In genomic region chr16:75420987-75421819, GRCh38 we compare ENCODE assay signal across 1 cellular context.
TF ChIP-seq lines count a peak whose summit lies in the region.

No MANE protein-coding gene starts in this region.

TF ChIP-seq in K562, 482 proteins besides CTCF, POLR2A, EP300 and RAD21 (continues in another document):
- TF ChIP-seq RBM39 (optimal IDR thresholded peaks at IDR 0.05; ENCODE audit: low read depth, low read length) (no peak), POLR2H (tag; IDR thresholded peaks at IDR 0.05; ENCODE audit: low read depth) (peak; percentile 56; the same call in 1 of the 2 replicates), ZNF57 (CRISPR knock-in tag; IDR thresholded peaks at IDR 0.05) (no peak), CHCHD3 (CRISPR knock-in tag; IDR thresholded peaks at IDR 0.05) (no peak), POLR2AphosphoS5 (IDR thresholded peaks at IDR 0.05; ENCODE audit: control insufficient read depth, insufficient read depth, low read depth, low read length) (peak; percentile 27; the same call in 1 of the 2 replicates), MAZ (CRISPR knock-in tag; conservative IDR thresholded peaks at IDR 0.05 in 1 of 2, IDR thresholded peaks at IDR 0.05 in 1 of 2) (peak in 1 of 2 experiments; percentile 68; a peak in 2 of 4 replicates), KDM5B (IDR thresholded peaks at IDR 0.05; ENCODE audit: insufficient replicate concordance, low read depth, low read length) (peak; percentile 46), ZNF584 (CRISPR knock-in tag; IDR thresholded peaks at IDR 0.05; ENCODE audit: low read depth) (no peak), IRF2 (CRISPR knock-in tag; IDR thresholded peaks at IDR 0.05) (no peak), ATF4 (CRISPR knock-in tag; IDR thresholded peaks at IDR 0.05) (no peak), ZSCAN29 (IDR thresholded peaks at IDR 0.05) (no peak), FOXA3 (CRISPR knock-in tag; conservative IDR thresholded peaks at IDR 0.05 in 1 of 2, IDR thresholded peaks at IDR 0.05 in 1 of 2) (no peak), PHTF2 (CRISPR knock-in tag; IDR thresholded peaks at IDR 0.05) (no peak), ZNF280B (CRISPR knock-in tag; IDR thresholded peaks at IDR 0.05) (no peak), HDAC2 (IDR thresholded peaks at IDR 0.05) (no peak), MYC (IDR thresholded peaks at IDR 0.05; ENCODE audit: low read depth, low read length) (0 out of 2 replicates have a peak, but pooled peaks have one; percentile 26), MYC (CRISPR knock-in tag; IDR thresholded peaks at IDR 0.05; ENCODE audit: borderline replicate concordance, low read depth) (no peak), POLR2AphosphoS2 (IDR thresholded peaks at IDR 0.05; ENCODE audit: low read length) (no peak), ZNF695 (CRISPR knock-in tag; IDR thresholded peaks at IDR 0.05) (no peak), HMG20A (CRISPR knock-in tag; conservative IDR thresholded peaks at IDR 0.05) (no peak), SIX5 (IDR thresholded peaks at IDR 0.05; ENCODE audit: borderline replicate concordance in 1 of 2, insufficient read depth in 1 of 2, low read depth in 1 of 2, low read length in 2 of 2) (no peak), TSC22D4 (tag; IDR thresholded peaks at IDR 0.05) (no peak)
- TF ChIP-seq, protein P1, sequence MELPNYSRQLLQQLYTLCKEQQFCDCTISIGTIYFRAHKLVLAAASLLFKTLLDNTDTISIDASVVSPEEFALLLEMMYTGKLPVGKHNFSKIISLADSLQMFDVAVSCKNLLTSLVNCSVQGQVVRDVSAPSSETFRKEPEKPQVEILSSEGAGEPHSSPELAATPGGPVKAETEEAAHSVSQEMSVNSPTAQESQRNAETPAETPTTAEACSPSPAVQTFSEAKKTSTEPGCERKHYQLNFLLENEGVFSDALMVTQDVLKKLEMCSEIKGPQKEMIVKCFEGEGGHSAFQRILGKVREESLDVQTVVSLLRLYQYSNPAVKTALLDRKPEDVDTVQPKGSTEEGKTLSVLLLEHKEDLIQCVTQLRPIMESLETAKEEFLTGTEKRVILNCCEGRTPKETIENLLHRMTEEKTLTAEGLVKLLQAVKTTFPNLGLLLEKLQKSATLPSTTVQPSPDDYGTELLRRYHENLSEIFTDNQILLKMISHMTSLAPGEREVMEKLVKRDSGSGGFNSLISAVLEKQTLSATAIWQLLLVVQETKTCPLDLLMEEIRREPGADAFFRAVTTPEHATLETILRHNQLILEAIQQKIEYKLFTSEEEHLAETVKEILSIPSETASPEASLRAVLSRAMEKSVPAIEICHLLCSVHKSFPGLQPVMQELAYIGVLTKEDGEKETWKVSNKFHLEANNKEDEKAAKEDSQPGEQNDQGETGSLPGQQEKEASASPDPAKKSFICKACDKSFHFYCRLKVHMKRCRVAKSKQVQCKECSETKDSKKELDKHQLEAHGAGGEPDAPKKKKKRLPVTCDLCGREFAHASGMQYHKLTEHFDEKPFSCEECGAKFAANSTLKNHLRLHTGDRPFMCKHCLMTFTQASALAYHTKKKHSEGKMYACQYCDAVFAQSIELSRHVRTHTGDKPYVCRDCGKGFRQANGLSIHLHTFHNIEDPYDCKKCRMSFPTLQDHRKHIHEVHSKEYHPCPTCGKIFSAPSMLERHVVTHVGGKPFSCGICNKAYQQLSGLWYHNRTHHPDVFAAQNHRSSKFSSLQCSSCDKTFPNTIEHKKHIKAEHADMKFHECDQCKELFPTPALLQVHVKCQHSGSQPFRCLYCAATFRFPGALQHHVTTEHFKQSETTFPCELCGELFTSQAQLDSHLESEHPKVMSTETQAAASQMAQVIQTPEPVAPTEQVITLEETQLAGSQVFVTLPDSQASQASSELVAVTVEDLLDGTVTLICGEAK (IDR thresholded peaks at IDR 0.05) = peak; percentile 79
- TF ChIP-seq, protein P1 (CRISPR knock-in tag; IDR thresholded peaks at IDR 0.05) = no peak
- TF ChIP-seq, protein P2, sequence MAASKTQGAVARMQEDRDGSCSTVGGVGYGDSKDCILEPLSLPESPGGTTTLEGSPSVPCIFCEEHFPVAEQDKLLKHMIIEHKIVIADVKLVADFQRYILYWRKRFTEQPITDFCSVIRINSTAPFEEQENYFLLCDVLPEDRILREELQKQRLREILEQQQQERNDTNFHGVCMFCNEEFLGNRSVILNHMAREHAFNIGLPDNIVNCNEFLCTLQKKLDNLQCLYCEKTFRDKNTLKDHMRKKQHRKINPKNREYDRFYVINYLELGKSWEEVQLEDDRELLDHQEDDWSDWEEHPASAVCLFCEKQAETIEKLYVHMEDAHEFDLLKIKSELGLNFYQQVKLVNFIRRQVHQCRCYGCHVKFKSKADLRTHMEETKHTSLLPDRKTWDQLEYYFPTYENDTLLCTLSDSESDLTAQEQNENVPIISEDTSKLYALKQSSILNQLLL (CRISPR knock-in tag; IDR thresholded peaks at IDR 0.05; ENCODE audit: borderline replicate concordance) = no peak
- TF ChIP-seq, protein P3, sequence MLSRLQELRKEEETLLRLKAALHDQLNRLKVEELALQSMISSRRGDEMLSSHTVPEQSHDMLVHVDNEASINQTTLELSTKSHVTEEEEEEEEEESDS (CRISPR knock-in tag; IDR thresholded peaks at IDR 0.05) = no peak
- TF ChIP-seq, protein P4, sequence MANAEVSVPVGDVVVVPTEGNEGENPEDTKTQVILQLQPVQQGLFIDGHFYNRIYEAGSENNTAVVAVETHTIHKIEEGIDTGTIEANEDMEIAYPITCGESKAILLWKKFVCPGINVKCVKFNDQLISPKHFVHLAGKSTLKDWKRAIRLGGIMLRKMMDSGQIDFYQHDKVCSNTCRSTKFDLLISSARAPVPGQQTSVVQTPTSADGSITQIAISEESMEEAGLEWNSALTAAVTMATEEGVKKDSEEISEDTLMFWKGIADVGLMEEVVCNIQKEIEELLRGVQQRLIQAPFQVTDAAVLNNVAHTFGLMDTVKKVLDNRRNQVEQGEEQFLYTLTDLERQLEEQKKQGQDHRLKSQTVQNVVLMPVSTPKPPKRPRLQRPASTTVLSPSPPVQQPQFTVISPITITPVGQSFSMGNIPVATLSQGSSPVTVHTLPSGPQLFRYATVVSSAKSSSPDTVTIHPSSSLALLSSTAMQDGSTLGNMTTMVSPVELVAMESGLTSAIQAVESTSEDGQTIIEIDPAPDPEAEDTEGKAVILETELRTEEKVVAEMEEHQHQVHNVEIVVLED (CRISPR knock-in tag; IDR thresholded peaks at IDR 0.05) = no peak
- TF ChIP-seq, protein P5, sequence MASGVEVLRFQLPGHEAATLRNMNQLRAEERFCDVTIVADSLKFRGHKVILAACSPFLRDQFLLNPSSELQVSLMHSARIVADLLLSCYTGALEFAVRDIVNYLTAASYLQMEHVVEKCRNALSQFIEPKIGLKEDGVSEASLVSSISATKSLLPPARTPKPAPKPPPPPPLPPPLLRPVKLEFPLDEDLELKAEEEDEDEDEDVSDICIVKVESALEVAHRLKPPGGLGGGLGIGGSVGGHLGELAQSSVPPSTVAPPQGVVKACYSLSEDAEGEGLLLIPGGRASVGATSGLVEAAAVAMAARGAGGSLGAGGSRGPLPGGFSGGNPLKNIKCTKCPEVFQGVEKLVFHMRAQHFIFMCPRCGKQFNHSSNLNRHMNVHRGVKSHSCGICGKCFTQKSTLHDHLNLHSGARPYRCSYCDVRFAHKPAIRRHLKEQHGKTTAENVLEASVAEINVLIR (CRISPR knock-in tag; IDR thresholded peaks at IDR 0.05) = no peak
- TF ChIP-seq, protein P6, sequence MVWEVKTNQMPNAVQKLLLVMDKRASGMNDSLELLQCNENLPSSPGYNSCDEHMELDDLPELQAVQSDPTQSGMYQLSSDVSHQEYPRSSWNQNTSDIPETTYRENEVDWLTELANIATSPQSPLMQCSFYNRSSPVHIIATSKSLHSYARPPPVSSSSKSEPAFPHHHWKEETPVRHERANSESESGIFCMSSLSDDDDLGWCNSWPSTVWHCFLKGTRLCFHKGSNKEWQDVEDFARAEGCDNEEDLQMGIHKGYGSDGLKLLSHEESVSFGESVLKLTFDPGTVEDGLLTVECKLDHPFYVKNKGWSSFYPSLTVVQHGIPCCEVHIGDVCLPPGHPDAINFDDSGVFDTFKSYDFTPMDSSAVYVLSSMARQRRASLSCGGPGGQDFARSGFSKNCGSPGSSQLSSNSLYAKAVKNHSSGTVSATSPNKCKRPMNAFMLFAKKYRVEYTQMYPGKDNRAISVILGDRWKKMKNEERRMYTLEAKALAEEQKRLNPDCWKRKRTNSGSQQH (CRISPR knock-in tag; IDR thresholded peaks at IDR 0.05) = no peak
